ENCODE assay signal across 8 cellular contexts in the genomic region with DNA sequence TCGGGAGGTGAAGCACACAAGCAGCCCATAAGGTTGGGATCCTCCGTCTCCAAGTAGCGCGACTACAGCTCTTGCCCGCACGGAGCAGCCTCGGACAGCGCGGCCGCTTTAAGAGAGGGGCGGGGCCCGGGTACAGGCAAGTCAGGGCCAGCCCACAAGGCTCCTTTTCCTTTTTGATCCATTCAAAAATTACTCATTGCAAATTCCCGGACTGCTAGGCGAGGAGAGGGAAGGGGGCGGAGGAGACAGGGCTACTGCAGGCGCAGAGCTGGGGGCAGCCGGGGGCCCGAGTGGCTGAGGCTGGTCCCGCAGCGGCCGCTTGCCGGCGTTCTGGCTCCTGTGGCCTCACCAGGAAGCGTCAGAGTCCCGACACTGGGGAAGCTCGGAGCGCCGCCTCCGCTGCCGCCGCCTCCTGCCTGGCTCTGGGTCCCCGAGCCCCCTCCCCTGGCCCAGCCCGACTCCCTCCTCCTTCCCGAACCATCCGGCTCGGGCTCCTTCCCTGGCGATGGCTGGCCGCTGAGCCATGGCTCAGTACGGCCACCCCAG. TPM values are rescaled to one million over a fixed set of nuclear protein-coding genes. Genes with fewer than 3 reads are reported as not detected.
DNase-seq lines count a peak whose midpoint lies in the region; ATAC-seq, FAIRE-seq and TF ChIP-seq lines count a peak whose summit lies in the region.

A gene with protein sequence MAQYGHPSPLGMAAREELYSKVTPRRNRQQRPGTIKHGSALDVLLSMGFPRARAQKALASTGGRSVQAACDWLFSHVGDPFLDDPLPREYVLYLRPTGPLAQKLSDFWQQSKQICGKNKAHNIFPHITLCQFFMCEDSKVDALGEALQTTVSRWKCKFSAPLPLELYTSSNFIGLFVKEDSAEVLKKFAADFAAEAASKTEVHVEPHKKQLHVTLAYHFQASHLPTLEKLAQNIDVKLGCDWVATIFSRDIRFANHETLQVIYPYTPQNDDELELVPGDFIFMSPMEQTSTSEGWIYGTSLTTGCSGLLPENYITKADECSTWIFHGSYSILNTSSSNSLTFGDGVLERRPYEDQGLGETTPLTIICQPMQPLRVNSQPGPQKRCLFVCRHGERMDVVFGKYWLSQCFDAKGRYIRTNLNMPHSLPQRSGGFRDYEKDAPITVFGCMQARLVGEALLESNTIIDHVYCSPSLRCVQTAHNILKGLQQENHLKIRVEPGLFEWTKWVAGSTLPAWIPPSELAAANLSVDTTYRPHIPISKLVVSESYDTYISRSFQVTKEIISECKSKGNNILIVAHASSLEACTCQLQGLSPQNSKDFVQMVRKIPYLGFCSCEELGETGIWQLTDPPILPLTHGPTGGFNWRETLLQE (plus strand): TSS at position 196 of the 546 bp plus-strand sequence. CDS start 328 bp downstream, at position 524.

- H3K27ac Mint-ChIP-seq in chondrocyte (ENCODE audit: unreplicated experiment) = peak within 1 kb of the TSS; percentile 89

- peak; percentile 55 for FAIRE-seq in keratinocyte (lab: Jason Lieb, UNC)

- dilution Hi-C loops in keratinocyte (cut with MboI; ENCODE audit: extremely low pct_ligation_motif_present, low sequenced_read_pairs) = no loop called here

- H4K20me1 ChIP-seq in keratinocyte (ENCODE audit: control insufficient read depth, extremely low read depth, insufficient read depth, low read length) = no peaks in the 10 kb centered on the region

- H3K9me3 Mint-ChIP-seq in chondrocyte (ENCODE audit: low read depth) = no peaks in the 10 kb centered on the region

- H2AFZ ChIP-seq in keratinocyte (ENCODE audit: control insufficient read depth, low read length) = peak within 1 kb of the TSS; percentile 87

- H3K9me1 ChIP-seq in keratinocyte (ENCODE audit: control insufficient read depth, extremely low read depth, insufficient read depth, low read length) = peaks cover 6% of the 10 kb centered on the region

- DNase-seq in NCI-H2171 (lab: John Stamatoyannopoulos, UW) (peak; percentile 63), chondrocyte (ENCODE audit: low spot score) (no peak), keratinocyte (ENCODE audit: low read depth, low spot score) (peak; percentile 61), SHP77 treated with DMSO at 0.1 percent for 48 hours (lab: John Stamatoyannopoulos, UW) (no peak)
- DNase-seq in activated CD4-positive, alpha-beta T cell treated with anti-CD3 and anti-CD28 coated beads for 24 hours (ENCODE audit: low read depth in 2 of 2) = peak; percentile 40 to 61
- peak; percentile 62 for DNase-seq in stimulated activated CD4-positive, alpha-beta T cell treated with anti-CD3 and anti-CD28 coated beads, Interleukin-12 subunit alpha, Interleukin-12 subunit beta, amount 100 ng/mL, for 4 hours

- ATAC-seq in GM18511 (IDR thresholded peaks at IDR 0.05; ENCODE audit: unreplicated experiment) (peak; percentile 85), HG02852 (IDR thresholded peaks at IDR 0.05; ENCODE audit: unreplicated experiment) (peak; percentile 76)

- peaks cover 54% of the 10 kb centered on the region for H3K4me1 ChIP-seq in keratinocyte (ENCODE audit: control insufficient read depth, extremely low read depth, insufficient read depth, low read length)

- H3K9me3 ChIP-seq in keratinocyte (ENCODE audit: control insufficient read depth, low read depth, low read length) = no peaks in the 10 kb centered on the region

- peaks cover 45% of the 10 kb centered on the region for H3K79me2 ChIP-seq in keratinocyte (ENCODE audit: control insufficient read depth, insufficient read depth, low read length)

- H3K27me3 Mint-ChIP-seq in chondrocyte (ENCODE audit: low read depth) = peaks cover 2% of the 10 kb centered on the region

- H3K4me1 Mint-ChIP-seq in chondrocyte (ENCODE audit: low read depth) = peaks cover 23% of the 10 kb centered on the region

- H3K4me3 ChIP-seq in keratinocyte (ENCODE audit: control insufficient read depth in 2 of 3, extremely low read depth in 1 of 3, insufficient read depth in 2 of 3, low read depth in 1 of 3, low read length in 3 of 3) = peak within 1 kb of the TSS; percentile 85 to 94 (median 87)

- H3K36me3 ChIP-seq in keratinocyte (ENCODE audit: control insufficient read depth in 2 of 2, extremely low read depth in 1 of 2, insufficient read depth in 2 of 2, low read length in 2 of 2) = peaks cover 0 to 4% of the 10 kb centered on the region in 2 experiments

- no peaks in the 10 kb centered on the region for H3K36me3 Mint-ChIP-seq in chondrocyte (ENCODE audit: low read depth)

- peak within 1 kb of the TSS; percentile 87 for H3K9ac ChIP-seq in keratinocyte (ENCODE audit: control insufficient read depth, extremely low read depth, insufficient read depth, low read length)

- TF ChIP-seq CTCF in chondrocyte (IDR thresholded peaks at IDR 0.05) (peak; percentile 46), keratinocyte (optimal IDR thresholded peaks at IDR 0.05 in 1 of 3, IDR thresholded peaks at IDR 0.05 in 1 of 3, conservative IDR thresholded peaks at IDR 0.05 in 1 of 3; ENCODE audit: extremely low read depth in 1 of 3, insufficient read depth in 2 of 3, low read length in 3 of 3) (no peak)

- H3K27me3 ChIP-seq in keratinocyte (ENCODE audit: control insufficient read depth, extremely low read depth, insufficient read depth, low read length) = no peaks in the 10 kb centered on the region

- peak within 1 kb of the TSS; percentile 83 for H3K27ac ChIP-seq in keratinocyte (ENCODE audit: control insufficient read depth, insufficient read depth, low read length)

- H3K4me3 Mint-ChIP-seq in chondrocyte (ENCODE audit: unreplicated experiment) = peak within 1 kb of the TSS; percentile 94

- H3K4me2 ChIP-seq in keratinocyte (ENCODE audit: control insufficient read depth, extremely low read depth, insufficient read depth, low read depth, low read length) = peak within 1 kb of the TSS; percentile 92

RNA-seq across cellular contexts. Expression of the gene that starts here (rescaled TPM):
- total RNA-seq in chondrocyte = 10.4 to 14.8 TPM (median 14.4 TPM) in 3 replicates
- 13.6 to 52.7 TPM (median 25.0 TPM) in 3 replicates for polyA plus RNA-seq in keratinocyte
- 2.5 TPM for polyA plus RNA-seq in keratinocyte (2011; ENCODE audit: low read depth)
- polyA plus RNA-seq in keratinocyte (2011; cell fraction: cytosol; rRNA removed) = 27.7 and 38.6 TPM in 2 replicates
- 25.6 and 26.6 TPM in 2 replicates for polyA plus RNA-seq in keratinocyte (2011; cell fraction: nucleus; rRNA removed)
- polyA plus RNA-seq in keratinocyte (2012; ENCODE audit: low replicate concordance) = 5.1 and 34.0 TPM in 2 replicates
- polyA minus RNA-seq in keratinocyte = 49.1 to 184 TPM (median 79.7 TPM) in 3 replicates
- polyA minus RNA-seq in keratinocyte (2011; cell fraction: cytosol; rRNA and poly(A)+ RNA removed) = 59.5 TPM
- polyA minus RNA-seq in keratinocyte (2011; cell fraction: nucleus; rRNA and poly(A)+ RNA removed) = 36.6 and 56.1 TPM in 2 replicates

Comparison
In these comparisons a context has a peak if more than half of its experiments do, and no peak if none do; other contexts are left out.
1. DNase-seq: peak in NCI-H2171 (single experiment), activated CD4-positive, alpha-beta T cell treated with anti-CD3 and anti-CD28 coated beads for 24 hours (2 of 2), keratinocyte (single experiment) and stimulated activated CD4-positive, alpha-beta T cell treated with anti-CD3 and anti-CD28 coated beads, Interleukin-12 subunit alpha, Interleukin-12 subunit beta, amount 100 ng/mL, for 4 hours (single experiment); none in chondrocyte (single experiment) and SHP77 treated with DMSO at 0.1 percent for 48 hours (single experiment).